Comparison of ENCODE assay signal across 1 cellular context in the genomic region with DNA sequence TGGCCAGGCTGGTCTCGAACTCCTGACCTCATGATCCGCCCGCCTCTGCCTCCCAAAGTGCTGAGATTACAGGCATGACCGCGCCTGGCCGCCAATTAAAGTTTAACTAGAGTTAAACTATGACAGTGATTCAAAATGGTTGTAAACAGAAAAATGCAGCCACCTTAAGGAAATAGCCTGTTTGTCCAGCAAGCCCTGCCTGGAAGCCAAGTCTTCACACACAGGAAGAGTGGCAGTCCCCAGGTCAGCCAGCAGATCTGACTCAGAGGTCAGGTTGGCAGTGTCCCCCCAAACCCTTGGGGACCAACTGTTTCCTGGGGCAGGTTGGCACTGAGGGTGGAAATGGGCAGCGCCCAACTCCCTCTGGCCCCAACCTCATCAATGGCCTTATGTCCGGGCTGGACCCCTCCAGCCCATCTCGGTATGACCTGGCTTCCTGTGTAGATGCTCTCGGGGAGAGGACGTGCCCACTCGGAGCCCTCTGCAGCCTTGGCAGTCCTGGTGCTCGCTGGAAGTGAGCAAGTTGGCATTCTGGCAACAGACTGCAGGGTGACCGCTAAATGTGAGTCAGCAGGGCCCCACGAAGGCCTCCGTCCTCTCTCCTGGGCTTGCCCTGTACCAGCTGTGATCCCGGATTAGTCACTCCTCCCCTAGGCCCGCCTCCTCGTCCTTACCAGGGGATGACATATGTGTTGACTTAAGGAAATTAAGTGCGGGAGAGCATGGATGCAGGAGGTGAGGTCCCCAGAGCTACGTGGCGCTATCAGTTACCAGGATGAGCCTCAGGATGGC.
TF ChIP-seq lines count a peak whose summit lies in the region.

No MANE protein-coding gene starts in this region.

TF ChIP-seq in HepG2, 621 proteins besides CTCF, POLR2A, EP300 and RAD21 (continues in another document):
- peak; percentile 38; the same call in 1 of the 2 replicates for TF ChIP-seq GFI1 (CRISPR knock-in tag; IDR thresholded peaks at IDR 0.05; ENCODE audit: borderline replicate concordance)
- peak; percentile 42; the same call in 1 of the 2 replicates for TF ChIP-seq ZNF431 (CRISPR knock-in tag; IDR thresholded peaks at IDR 0.05; ENCODE audit: borderline replicate concordance, low read depth)
- TF ChIP-seq, protein P1, sequence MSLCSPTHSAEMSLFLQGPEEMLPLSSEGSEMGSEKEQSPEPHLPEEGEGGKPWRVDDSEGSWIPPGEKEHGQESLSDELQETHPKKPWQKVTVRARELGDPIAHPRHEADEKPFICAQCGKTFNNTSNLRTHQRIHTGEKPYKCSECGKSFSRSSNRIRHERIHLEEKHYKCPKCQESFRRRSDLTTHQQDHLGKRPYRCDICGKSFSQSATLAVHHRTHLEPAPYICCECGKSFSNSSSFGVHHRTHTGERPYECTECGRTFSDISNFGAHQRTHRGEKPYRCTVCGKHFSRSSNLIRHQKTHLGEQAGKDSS (CRISPR knock-in tag; IDR thresholded peaks at IDR 0.05; ENCODE audit: borderline replicate concordance, low read depth), result no peak
- peak; percentile 49; the same call in 1 of the 2 replicates for TF ChIP-seq BRD4 (CRISPR knock-in tag; IDR thresholded peaks at IDR 0.05)
- TF ChIP-seq, protein P2, sequence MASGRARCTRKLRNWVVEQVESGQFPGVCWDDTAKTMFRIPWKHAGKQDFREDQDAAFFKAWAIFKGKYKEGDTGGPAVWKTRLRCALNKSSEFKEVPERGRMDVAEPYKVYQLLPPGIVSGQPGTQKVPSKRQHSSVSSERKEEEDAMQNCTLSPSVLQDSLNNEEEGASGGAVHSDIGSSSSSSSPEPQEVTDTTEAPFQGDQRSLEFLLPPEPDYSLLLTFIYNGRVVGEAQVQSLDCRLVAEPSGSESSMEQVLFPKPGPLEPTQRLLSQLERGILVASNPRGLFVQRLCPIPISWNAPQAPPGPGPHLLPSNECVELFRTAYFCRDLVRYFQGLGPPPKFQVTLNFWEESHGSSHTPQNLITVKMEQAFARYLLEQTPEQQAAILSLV (CRISPR knock-in tag; IDR thresholded peaks at IDR 0.05; ENCODE audit: borderline replicate concordance), result 0 out of 2 replicates have a peak, but pooled peaks have one; percentile 5
- peak; percentile 24; the same call in 1 of the 2 replicates for TF ChIP-seq ELF3 (CRISPR knock-in tag; IDR thresholded peaks at IDR 0.05)
- TF ChIP-seq, protein P3, sequence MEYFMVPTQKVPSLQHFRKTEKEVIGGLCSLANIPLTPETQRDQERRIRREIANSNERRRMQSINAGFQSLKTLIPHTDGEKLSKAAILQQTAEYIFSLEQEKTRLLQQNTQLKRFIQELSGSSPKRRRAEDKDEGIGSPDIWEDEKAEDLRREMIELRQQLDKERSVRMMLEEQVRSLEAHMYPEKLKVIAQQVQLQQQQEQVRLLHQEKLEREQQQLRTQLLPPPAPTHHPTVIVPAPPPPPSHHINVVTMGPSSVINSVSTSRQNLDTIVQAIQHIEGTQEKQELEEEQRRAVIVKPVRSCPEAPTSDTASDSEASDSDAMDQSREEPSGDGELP (IDR thresholded peaks at IDR 0.05; ENCODE audit: borderline replicate concordance, low read depth), result peak; percentile 98
- TF ChIP-seq ZNF335 (CRISPR knock-in tag; IDR thresholded peaks at IDR 0.05), result peak; percentile 87; the same call in 1 of the 2 replicates
- peak; percentile 48; the same call in 1 of the 2 replicates for TF ChIP-seq ZFP36L1 (CRISPR knock-in tag; IDR thresholded peaks at IDR 0.05)
- peak; percentile 33 for TF ChIP-seq MED1 (CRISPR knock-in tag; IDR thresholded peaks at IDR 0.05)
- TF ChIP-seq ZNF850 (CRISPR knock-in tag; conservative IDR thresholded peaks at IDR 0.05), result peak; percentile 85; the same call in 1 of the 2 replicates
- TF ChIP-seq ZNF644 (CRISPR knock-in tag; IDR thresholded peaks at IDR 0.05; ENCODE audit: low read depth), result 0 out of 2 replicates have a peak, but pooled peaks have one; percentile 16
- no peak for TF ChIP-seq CREB1 (IDR thresholded peaks at IDR 0.05)
- TF ChIP-seq CREB1 (CRISPR knock-in tag; IDR thresholded peaks at IDR 0.05), result peak; percentile 45; the same call in 1 of the 2 replicates
- TF ChIP-seq, protein P4, sequence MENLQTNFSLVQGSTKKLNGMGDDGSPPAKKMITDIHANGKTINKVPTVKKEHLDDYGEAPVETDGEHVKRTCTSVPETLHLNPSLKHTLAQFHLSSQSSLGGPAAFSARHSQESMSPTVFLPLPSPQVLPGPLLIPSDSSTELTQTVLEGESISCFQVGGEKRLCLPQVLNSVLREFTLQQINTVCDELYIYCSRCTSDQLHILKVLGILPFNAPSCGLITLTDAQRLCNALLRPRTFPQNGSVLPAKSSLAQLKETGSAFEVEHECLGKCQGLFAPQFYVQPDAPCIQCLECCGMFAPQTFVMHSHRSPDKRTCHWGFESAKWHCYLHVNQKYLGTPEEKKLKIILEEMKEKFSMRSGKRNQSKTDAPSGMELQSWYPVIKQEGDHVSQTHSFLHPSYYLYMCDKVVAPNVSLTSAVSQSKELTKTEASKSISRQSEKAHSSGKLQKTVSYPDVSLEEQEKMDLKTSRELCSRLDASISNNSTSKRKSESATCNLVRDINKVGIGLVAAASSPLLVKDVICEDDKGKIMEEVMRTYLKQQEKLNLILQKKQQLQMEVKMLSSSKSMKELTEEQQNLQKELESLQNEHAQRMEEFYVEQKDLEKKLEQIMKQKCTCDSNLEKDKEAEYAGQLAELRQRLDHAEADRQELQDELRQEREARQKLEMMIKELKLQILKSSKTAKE (CRISPR knock-in tag; IDR thresholded peaks at IDR 0.05; ENCODE audit: borderline replicate concordance), result peak; percentile 3; the same call in 1 of the 2 replicates
- peak; percentile 80 for TF ChIP-seq POLR2G (IDR thresholded peaks at IDR 0.05; ENCODE audit: low read depth, low read length)
- TF ChIP-seq ZNF709 (CRISPR knock-in tag; IDR thresholded peaks at IDR 0.05), result no peak
- 0 out of 2 replicates have a peak, but pooled peaks have one; percentile 29 for TF ChIP-seq ZNF674 (CRISPR knock-in tag; IDR thresholded peaks at IDR 0.05; ENCODE audit: low read depth)
- peak; percentile 73; the same call in 1 of the 2 replicates for TF ChIP-seq ZNF670 (CRISPR knock-in tag; IDR thresholded peaks at IDR 0.05; ENCODE audit: borderline replicate concordance)
- TF ChIP-seq, protein P5, sequence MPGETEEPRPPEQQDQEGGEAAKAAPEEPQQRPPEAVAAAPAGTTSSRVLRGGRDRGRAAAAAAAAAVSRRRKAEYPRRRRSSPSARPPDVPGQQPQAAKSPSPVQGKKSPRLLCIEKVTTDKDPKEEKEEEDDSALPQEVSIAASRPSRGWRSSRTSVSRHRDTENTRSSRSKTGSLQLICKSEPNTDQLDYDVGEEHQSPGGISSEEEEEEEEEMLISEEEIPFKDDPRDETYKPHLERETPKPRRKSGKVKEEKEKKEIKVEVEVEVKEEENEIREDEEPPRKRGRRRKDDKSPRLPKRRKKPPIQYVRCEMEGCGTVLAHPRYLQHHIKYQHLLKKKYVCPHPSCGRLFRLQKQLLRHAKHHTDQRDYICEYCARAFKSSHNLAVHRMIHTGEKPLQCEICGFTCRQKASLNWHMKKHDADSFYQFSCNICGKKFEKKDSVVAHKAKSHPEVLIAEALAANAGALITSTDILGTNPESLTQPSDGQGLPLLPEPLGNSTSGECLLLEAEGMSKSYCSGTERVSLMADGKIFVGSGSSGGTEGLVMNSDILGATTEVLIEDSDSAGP (CRISPR knock-in tag; IDR thresholded peaks at IDR 0.05; ENCODE audit: borderline replicate concordance), result peak; percentile 87
- peak; percentile 93 for TF ChIP-seq SAP130 (CRISPR knock-in tag; IDR thresholded peaks at IDR 0.05; ENCODE audit: low read depth)
- peak; percentile 34; the same call in 1 of the 2 replicates for TF ChIP-seq NFYB (CRISPR knock-in tag; IDR thresholded peaks at IDR 0.05)
- TF ChIP-seq ZNF879 (CRISPR knock-in tag; IDR thresholded peaks at IDR 0.05), result 0 out of 2 replicates have a peak, but pooled peaks have one; percentile 18
- TF ChIP-seq CHD4 (IDR thresholded peaks at IDR 0.05; ENCODE audit: borderline replicate concordance, low read length), result no peak
- TF ChIP-seq ZNF605 (CRISPR knock-in tag; IDR thresholded peaks at IDR 0.05), result peak; percentile 42; the same call in 1 of the 2 replicates
- TF ChIP-seq FOSL2 (CRISPR knock-in tag; IDR thresholded peaks at IDR 0.05), result peak; percentile 94
- TF ChIP-seq, protein P6, sequence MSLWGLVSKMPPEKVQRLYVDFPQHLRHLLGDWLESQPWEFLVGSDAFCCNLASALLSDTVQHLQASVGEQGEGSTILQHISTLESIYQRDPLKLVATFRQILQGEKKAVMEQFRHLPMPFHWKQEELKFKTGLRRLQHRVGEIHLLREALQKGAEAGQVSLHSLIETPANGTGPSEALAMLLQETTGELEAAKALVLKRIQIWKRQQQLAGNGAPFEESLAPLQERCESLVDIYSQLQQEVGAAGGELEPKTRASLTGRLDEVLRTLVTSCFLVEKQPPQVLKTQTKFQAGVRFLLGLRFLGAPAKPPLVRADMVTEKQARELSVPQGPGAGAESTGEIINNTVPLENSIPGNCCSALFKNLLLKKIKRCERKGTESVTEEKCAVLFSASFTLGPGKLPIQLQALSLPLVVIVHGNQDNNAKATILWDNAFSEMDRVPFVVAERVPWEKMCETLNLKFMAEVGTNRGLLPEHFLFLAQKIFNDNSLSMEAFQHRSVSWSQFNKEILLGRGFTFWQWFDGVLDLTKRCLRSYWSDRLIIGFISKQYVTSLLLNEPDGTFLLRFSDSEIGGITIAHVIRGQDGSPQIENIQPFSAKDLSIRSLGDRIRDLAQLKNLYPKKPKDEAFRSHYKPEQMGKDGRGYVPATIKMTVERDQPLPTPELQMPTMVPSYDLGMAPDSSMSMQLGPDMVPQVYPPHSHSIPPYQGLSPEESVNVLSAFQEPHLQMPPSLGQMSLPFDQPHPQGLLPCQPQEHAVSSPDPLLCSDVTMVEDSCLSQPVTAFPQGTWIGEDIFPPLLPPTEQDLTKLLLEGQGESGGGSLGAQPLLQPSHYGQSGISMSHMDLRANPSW (CRISPR knock-in tag; IDR thresholded peaks at IDR 0.05; ENCODE audit: borderline replicate concordance), result no peak
- TF ChIP-seq, protein P7, sequence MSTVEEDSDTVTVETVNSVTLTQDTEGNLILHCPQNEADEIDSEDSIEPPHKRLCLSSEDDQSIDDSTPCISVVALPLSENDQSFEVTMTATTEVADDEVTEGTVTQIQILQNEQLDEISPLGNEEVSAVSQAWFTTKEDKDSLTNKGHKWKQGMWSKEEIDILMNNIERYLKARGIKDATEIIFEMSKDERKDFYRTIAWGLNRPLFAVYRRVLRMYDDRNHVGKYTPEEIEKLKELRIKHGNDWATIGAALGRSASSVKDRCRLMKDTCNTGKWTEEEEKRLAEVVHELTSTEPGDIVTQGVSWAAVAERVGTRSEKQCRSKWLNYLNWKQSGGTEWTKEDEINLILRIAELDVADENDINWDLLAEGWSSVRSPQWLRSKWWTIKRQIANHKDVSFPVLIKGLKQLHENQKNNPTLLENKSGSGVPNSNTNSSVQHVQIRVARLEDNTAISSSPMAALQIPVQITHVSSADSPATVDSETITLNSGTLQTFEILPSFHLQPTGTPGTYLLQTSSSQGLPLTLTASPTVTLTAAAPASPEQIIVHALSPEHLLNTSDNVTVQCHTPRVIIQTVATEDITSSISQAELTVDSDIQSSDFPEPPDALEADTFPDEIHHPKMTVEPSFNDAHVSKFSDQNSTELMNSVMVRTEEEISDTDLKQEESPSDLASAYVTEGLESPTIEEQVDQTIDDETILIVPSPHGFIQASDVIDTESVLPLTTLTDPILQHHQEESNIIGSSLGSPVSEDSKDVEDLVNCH (CRISPR knock-in tag; IDR thresholded peaks at IDR 0.05), result 0 out of 2 replicates have a peak, but pooled peaks have one; percentile 22
- TF ChIP-seq DNMT1 (CRISPR knock-in tag; IDR thresholded peaks at IDR 0.05), result 0 out of 2 replicates have a peak, but pooled peaks have one; percentile 5
- TF ChIP-seq ZFP90 (CRISPR knock-in tag; IDR thresholded peaks at IDR 0.05; ENCODE audit: borderline replicate concordance), result 0 out of 2 replicates have a peak, but pooled peaks have one; percentile 13
- TF ChIP-seq ERF (CRISPR knock-in tag; IDR thresholded peaks at IDR 0.05), result 0 out of 2 replicates have a peak, but pooled peaks have one; percentile 23
- TF ChIP-seq ZFX (CRISPR knock-in tag; IDR thresholded peaks at IDR 0.05; ENCODE audit: low read depth), result peak; percentile 93
- TF ChIP-seq PITX1 (CRISPR knock-in tag; IDR thresholded peaks at IDR 0.05), result peak; percentile 96
- peak; percentile 49 for TF ChIP-seq ZNF230 (CRISPR knock-in tag; IDR thresholded peaks at IDR 0.05)
- TF ChIP-seq, protein P8, sequence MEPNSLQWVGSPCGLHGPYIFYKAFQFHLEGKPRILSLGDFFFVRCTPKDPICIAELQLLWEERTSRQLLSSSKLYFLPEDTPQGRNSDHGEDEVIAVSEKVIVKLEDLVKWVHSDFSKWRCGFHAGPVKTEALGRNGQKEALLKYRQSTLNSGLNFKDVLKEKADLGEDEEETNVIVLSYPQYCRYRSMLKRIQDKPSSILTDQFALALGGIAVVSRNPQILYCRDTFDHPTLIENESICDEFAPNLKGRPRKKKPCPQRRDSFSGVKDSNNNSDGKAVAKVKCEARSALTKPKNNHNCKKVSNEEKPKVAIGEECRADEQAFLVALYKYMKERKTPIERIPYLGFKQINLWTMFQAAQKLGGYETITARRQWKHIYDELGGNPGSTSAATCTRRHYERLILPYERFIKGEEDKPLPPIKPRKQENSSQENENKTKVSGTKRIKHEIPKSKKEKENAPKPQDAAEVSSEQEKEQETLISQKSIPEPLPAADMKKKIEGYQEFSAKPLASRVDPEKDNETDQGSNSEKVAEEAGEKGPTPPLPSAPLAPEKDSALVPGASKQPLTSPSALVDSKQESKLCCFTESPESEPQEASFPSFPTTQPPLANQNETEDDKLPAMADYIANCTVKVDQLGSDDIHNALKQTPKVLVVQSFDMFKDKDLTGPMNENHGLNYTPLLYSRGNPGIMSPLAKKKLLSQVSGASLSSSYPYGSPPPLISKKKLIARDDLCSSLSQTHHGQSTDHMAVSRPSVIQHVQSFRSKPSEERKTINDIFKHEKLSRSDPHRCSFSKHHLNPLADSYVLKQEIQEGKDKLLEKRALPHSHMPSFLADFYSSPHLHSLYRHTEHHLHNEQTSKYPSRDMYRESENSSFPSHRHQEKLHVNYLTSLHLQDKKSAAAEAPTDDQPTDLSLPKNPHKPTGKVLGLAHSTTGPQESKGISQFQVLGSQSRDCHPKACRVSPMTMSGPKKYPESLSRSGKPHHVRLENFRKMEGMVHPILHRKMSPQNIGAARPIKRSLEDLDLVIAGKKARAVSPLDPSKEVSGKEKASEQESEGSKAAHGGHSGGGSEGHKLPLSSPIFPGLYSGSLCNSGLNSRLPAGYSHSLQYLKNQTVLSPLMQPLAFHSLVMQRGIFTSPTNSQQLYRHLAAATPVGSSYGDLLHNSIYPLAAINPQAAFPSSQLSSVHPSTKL (CRISPR knock-in tag; IDR thresholded peaks at IDR 0.05), result peak; percentile 37
- TF ChIP-seq YEATS2 (CRISPR knock-in tag; IDR thresholded peaks at IDR 0.05; ENCODE audit: borderline replicate concordance), result peak; percentile 57; the same call in 1 of the 2 replicates
- TF ChIP-seq SNAI1 (CRISPR knock-in tag; IDR thresholded peaks at IDR 0.05; ENCODE audit: borderline replicate concordance), result 0 out of 2 replicates have a peak, but pooled peaks have one; percentile 60
- TF ChIP-seq SPEN (CRISPR knock-in tag; IDR thresholded peaks at IDR 0.05; ENCODE audit: low read depth), result peak; percentile 69; the same call in 1 of the 2 replicates
- TF ChIP-seq ZNF329 (CRISPR knock-in tag; IDR thresholded peaks at IDR 0.05; ENCODE audit: low read depth), result no peak
- peak; percentile 74; the same call in 1 of the 2 replicates for TF ChIP-seq MXD4 (CRISPR knock-in tag; IDR thresholded peaks at IDR 0.05)
- no peak for TF ChIP-seq ZNF75D (CRISPR knock-in tag; IDR thresholded peaks at IDR 0.05; ENCODE audit: borderline replicate concordance)
- peak; percentile 27 for TF ChIP-seq XRCC5 (optimal IDR thresholded peaks at IDR 0.05; ENCODE audit: low read length)
